In the genomic region with DNA sequence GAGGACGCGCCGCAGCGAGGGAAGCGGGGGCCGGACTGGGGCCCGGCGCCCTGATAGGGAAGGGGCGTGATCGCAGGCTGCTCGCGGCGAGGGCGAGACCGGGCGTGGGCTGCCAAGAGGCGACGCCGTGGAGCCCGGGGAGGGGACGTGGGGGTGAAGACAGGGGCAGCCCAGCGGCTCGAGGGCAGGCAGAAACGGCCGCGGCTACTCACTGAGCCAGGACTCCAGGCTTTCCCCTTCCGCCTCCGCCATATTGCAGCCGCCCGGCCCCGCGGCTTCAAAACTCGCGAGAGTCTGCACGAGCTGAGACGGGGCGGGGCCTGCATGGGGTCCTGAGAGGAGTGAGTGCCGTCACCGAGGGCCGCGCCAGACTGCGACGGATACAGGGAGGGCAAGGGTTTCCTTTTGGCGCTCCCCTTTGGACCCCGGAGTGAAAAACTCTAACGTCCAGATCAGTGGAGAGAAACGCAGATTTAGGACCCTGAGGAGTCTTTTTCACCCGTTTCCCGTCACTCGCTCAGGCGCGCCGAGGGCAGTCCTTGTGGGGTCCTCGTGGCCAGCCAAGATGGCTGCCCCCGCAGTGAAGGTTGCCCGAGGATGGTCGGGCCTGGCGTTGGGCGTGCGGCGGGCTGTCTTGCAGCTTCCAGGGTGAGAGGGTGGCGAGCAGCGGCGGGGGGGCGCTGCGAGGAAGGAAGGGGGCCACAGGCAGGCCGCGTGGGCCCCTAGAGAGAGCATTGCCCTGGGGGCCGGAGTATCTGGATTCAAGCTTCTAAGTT, we compare ENCODE assay signal across 9 cellular contexts. TPM values are rescaled to one million over a fixed set of nuclear protein-coding genes. Genes with fewer than 3 reads are reported as not detected.
A peak's percentile ranks its signal among the peaks of the same experiment; 100 is the strongest.
DNase-seq lines count a peak whose midpoint lies in the region; ATAC-seq, FAIRE-seq and TF ChIP-seq lines count a peak whose summit lies in the region.
"Had no signal": no experiment of that assay in that cellular context is flagged by ENCODE, and none has a peak within 500 bp of the region (broad histone marks: within the 10 kb centered on the region; RNA-seq: fewer than 3 reads in every experiment).

A gene with protein sequence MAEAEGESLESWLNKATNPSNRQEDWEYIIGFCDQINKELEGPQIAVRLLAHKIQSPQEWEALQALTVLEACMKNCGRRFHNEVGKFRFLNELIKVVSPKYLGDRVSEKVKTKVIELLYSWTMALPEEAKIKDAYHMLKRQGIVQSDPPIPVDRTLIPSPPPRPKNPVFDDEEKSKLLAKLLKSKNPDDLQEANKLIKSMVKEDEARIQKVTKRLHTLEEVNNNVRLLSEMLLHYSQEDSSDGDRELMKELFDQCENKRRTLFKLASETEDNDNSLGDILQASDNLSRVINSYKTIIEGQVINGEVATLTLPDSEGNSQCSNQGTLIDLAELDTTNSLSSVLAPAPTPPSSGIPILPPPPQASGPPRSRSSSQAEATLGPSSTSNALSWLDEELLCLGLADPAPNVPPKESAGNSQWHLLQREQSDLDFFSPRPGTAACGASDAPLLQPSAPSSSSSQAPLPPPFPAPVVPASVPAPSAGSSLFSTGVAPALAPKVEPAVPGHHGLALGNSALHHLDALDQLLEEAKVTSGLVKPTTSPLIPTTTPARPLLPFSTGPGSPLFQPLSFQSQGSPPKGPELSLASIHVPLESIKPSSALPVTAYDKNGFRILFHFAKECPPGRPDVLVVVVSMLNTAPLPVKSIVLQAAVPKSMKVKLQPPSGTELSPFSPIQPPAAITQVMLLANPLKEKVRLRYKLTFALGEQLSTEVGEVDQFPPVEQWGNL (minus strand): TSS at position 271 of the 776 bp plus-strand sequence. CDS start 19 bp downstream, at position 252.
TSS of gene MRPS7 (plus strand) at position 544 of the 776 bp plus-strand sequence. CDS start at position 566, 22 bp downstream.

- CTCF ChIA-PET in BJ (lab: Yijun Ruan, JAX): interaction anchor here (0.7 to 2.9 kb wide), 10 partner anchors 10 to 327 kb away, joined by 3 to 36 read pairs (median 4); partner anchors contain the start of genes MIF4GD and SLC25A19
- CTCF ChIA-PET in HepG2 (lab: Yijun Ruan, JAX; ENCODE audit: low intra/inter-chr PET ratio, low total read pairs): no interaction called here

- H2AFZ ChIP-seq in HepG2 (ENCODE audit: low read length): peak within 1 kb of the TSS; percentile 78

- peaks cover 57% of the 10 kb centered on the region for H3K79me2 ChIP-seq in HepG2 (ENCODE audit: insufficient read depth, low read length)

- 2% methylated on average over 39 of the region's 69 CpGs for WGBS in HepG2 (ENCODE audit: low lambda C conversion rate)

- H3K27me3 ChIP-seq in BJ (ENCODE audit: control insufficient read depth, insufficient read depth, low read length): no peaks in the 10 kb centered on the region
- H3K27me3 ChIP-seq in HepG2 (ENCODE audit: control insufficient read depth in 1 of 2, insufficient read depth in 2 of 2, low read length in 2 of 2): no peaks in the 10 kb centered on the region; a peak in 1 of 5 replicates

- ATAC-seq in GM19372 (IDR thresholded peaks at IDR 0.05; ENCODE audit: low read depth, unreplicated experiment) (peak; percentile 87), HG03558 (IDR thresholded peaks at IDR 0.05; ENCODE audit: extremely low read depth, unreplicated experiment) (peak; percentile 60), HepG2 (peak; percentile 95)

- FAIRE-seq in HepG2 (lab: Jason Lieb, UNC): no peak
- FAIRE-seq: endometrium had no signal

- intact Hi-C loops in HepG2 (cut with micrococcal nuclease; ENCODE audit: unreplicated experiment): no loop called here

- peak within 1 kb of the TSS; percentile 95 for H3K4me2 ChIP-seq in HepG2 (ENCODE audit: low read depth, low read length)

- H3K9ac ChIP-seq in HepG2 (ENCODE audit: insufficient read depth, low read depth, low read length): peak within 1 kb of the TSS; percentile 98

- H4K20me1 ChIP-seq in HepG2 (ENCODE audit: insufficient read depth, low read length): no peaks in the 10 kb centered on the region

- in situ Hi-C loops in HepG2 (cut with HindIII; ENCODE audit: extremely low pct_ligation_motif_present, low pct_unique_long_range_greater_than_20kb): no loop called here

- DNase-seq in BJ (ENCODE audit: low read depth) (peak; percentile 61), NCI-H748 (lab: John Stamatoyannopoulos, UW; ENCODE audit: unreplicated experiment) (peak; percentile 89), dedifferentiated amniotic fluid mesenchymal stem cell (ENCODE audit: extremely low spot score) (peak; percentile 93), HepG2 (ENCODE audit: low spot score) (peak; percentile 92)
- DNase-seq in activated CD4-positive, alpha-beta T cell treated with anti-CD3 and anti-CD28 coated beads, Interleukin-2, amount 50 U/mL, for 1 hour: peak; percentile 95
- peak; percentile 96 for DNase-seq in stimulated activated CD4-positive, alpha-beta T cell treated with anti-CD3 and anti-CD28 coated beads, Interleukin-4, amount 100 ng/mL, for 1 hour

- H3K27ac ChIP-seq in HepG2 (ENCODE audit: extremely low read length, insufficient read depth, low read length): peak within 1 kb of the TSS; percentile 97

- TF ChIP-seq POLR2A in HepG2 (IDR thresholded peaks at IDR 0.05; ENCODE audit: insufficient read depth in 1 of 2, low read depth in 2 of 2, low read length in 2 of 2): peak; percentile 79 to 97

- H3K4me1 ChIP-seq in HepG2 (ENCODE audit: insufficient read depth, low read length): peaks cover 44% of the 10 kb centered on the region

- no TSS peak for BruUV-seq in HepG2 (replicated peaks; lab: Mats Ljungman, UMichigan)

- H3K36me3 ChIP-seq in BJ (ENCODE audit: control insufficient read depth, insufficient read depth, low read length): peaks cover 9% of the 10 kb centered on the region
- peaks cover 11 to 23% of the 10 kb centered on the region in 2 experiments for H3K36me3 ChIP-seq in HepG2 (replicated peaks in 1 of 2; ENCODE audit: control insufficient read depth in 1 of 2, insufficient read depth in 2 of 2, low read length in 2 of 2)

- H3K4me3 ChIP-seq in BJ (ENCODE audit: low read depth, low read length) (peak within 1 kb of the TSS; percentile 84), HepG2 (replicated peaks in 1 of 3; ENCODE audit: insufficient read depth in 1 of 3, low read depth in 2 of 3, low read length in 3 of 3) (peak within 1 kb of the TSS; percentile 72 to 89 (median 77))

- H3K9me3 ChIP-seq in HepG2 (ENCODE audit: low read length): no peaks in the 10 kb centered on the region

- no peak; the same call in 1 of the 2 replicates for TF ChIP-seq RAD21 in HepG2 (CRISPR knock-in tag; IDR thresholded peaks at IDR 0.05)

- no peak for TF ChIP-seq CTCF in BJ (IDR thresholded peaks at IDR 0.05; ENCODE audit: insufficient read depth, low read depth, low read length)
- TF ChIP-seq CTCF in HepG2 (CRISPR knock-in tag; IDR thresholded peaks at IDR 0.05): 0 out of 2 replicates have a peak, but pooled peaks have one; percentile 2

- TF ChIP-seq EP300 in HepG2 (IDR thresholded peaks at IDR 0.05; ENCODE audit: low read depth in 2 of 2, low read length in 2 of 2) (0 out of 4 replicates have a peak, but pooled peaks of 1 of the 2 experiments have one; percentile 54), HepG2 (CRISPR knock-in tag; IDR thresholded peaks at IDR 0.05; ENCODE audit: borderline replicate concordance) (no peak)

- POLR2A ChIA-PET in BJ (lab: Charles Lee) (interaction anchor here (0.6 kb wide), 1 partner anchor 10 kb away, joined by 3 read pairs; the partner anchor contains the start of gene MIF4GD), HepG2 (lab: Yijun Ruan, JAX) (interaction anchor here (0.6 to 3.7 kb wide), 29 partner anchors 9 to 388 kb away, joined by 3 to 93 read pairs (median 4); partner anchors contain the start of genes ARMC7, GRB2, HID1 and MIF4GD)

RNA-seq across cellular contexts. Expression of the first gene that starts in this region (rescaled TPM):
- polyA plus RNA-seq in BJ (2011; rRNA removed) (18.7 and 27.6 TPM in 2 replicates), HepG2 (2011; rRNA removed) (43.7 and 50.1 TPM in 2 replicates)
- 21.3 and 23.9 TPM in 2 replicates for polyA minus RNA-seq in BJ (2011; rRNA and poly(A)+ RNA removed)
- total RNA-seq in HepG2 (2016; rRNA removed; fragmentation: Illumina TruSeq; extraction: Trizol): 20.9 and 28.4 TPM in 2 replicates
- total RNA-seq in HepG2 (2016; cell fraction: cytosol; rRNA removed; fragmentation: Illumina TruSeq; extraction: Trizol; ENCODE audit: low read depth): 27.6 and 36.0 TPM in 2 replicates
- total RNA-seq in HepG2 (2016; cell fraction: insoluble cytoplasmic fraction; rRNA removed; fragmentation: Illumina TruSeq; extraction: Trizol): 19.3 and 27.1 TPM in 2 replicates
- total RNA-seq in HepG2 (2016; cell fraction: membrane; rRNA removed; fragmentation: Illumina TruSeq; extraction: Trizol): 16.9 and 18.9 TPM in 2 replicates
- total RNA-seq in HepG2 (2016; cell fraction: nucleus; rRNA removed; fragmentation: Illumina TruSeq; extraction: Trizol): 36.9 and 38.2 TPM in 2 replicates
- 13.5 and 14.0 TPM in 2 replicates for polyA plus RNA-seq in HepG2 (2011; cell fraction: cytosol; rRNA removed)
- polyA plus RNA-seq in HepG2 (2011; cell fraction: nucleus; rRNA removed): 250 and 284 TPM in 2 replicates
- 35.6 and 46.6 TPM in 2 replicates for polyA plus RNA-seq in HepG2 (2012)
- 2.6 and 2.9 TPM in 2 replicates for polyA plus RNA-seq in HepG2 (2016; cell fraction: cytosol; fragmentation: Illumina TruSeq; extraction: Trizol; ENCODE audit: low read depth)
- 14.5 and 18.7 TPM in 2 replicates for polyA plus RNA-seq in HepG2 (2016; cell fraction: insoluble cytoplasmic fraction; fragmentation: Illumina TruSeq; extraction: Trizol; ENCODE audit: low read depth)
- polyA plus RNA-seq in HepG2 (2016; cell fraction: membrane; fragmentation: Illumina TruSeq; extraction: Trizol; ENCODE audit: low read depth): 7.5 and 8.4 TPM in 2 replicates
- 131 and 138 TPM in 2 replicates for polyA plus RNA-seq in HepG2 (2016; cell fraction: nucleus; fragmentation: Illumina TruSeq; extraction: Trizol; ENCODE audit: insufficient read depth, low read depth)
- 45.8 and 47.5 TPM in 2 replicates for polyA minus RNA-seq in HepG2 (2011; rRNA and poly(A)+ RNA removed; ENCODE audit: low replicate concordance)
- 11.4 and 16.5 TPM in 2 replicates for polyA minus RNA-seq in HepG2 (2011; cell fraction: cytosol; rRNA and poly(A)+ RNA removed)
- 60.0 and 81.4 TPM in 2 replicates for polyA minus RNA-seq in HepG2 (2011; cell fraction: nucleus; rRNA and poly(A)+ RNA removed)

RNA-seq across cellular contexts. Expression of gene MRPS7, which starts in this region (rescaled TPM):
- 66.3 and 69.1 TPM in 2 replicates for polyA plus RNA-seq in BJ (2011; rRNA removed)
- polyA minus RNA-seq in BJ (2011; rRNA and poly(A)+ RNA removed): 19.5 and 35.0 TPM in 2 replicates
- total RNA-seq in HepG2 (2016; rRNA removed; fragmentation: Illumina TruSeq; extraction: Trizol): 162 and 184 TPM in 2 replicates
- total RNA-seq in HepG2 (2016; cell fraction: cytosol; rRNA removed; fragmentation: Illumina TruSeq; extraction: Trizol; ENCODE audit: low read depth): 134 and 137 TPM in 2 replicates
- total RNA-seq in HepG2 (2016; cell fraction: insoluble cytoplasmic fraction; rRNA removed; fragmentation: Illumina TruSeq; extraction: Trizol): 167 and 201 TPM in 2 replicates
- total RNA-seq in HepG2 (2016; cell fraction: membrane; rRNA removed; fragmentation: Illumina TruSeq; extraction: Trizol): 80.5 and 88.4 TPM in 2 replicates
- 68.8 and 73.8 TPM in 2 replicates for total RNA-seq in HepG2 (2016; cell fraction: nucleus; rRNA removed; fragmentation: Illumina TruSeq; extraction: Trizol)
- 94.2 and 97.0 TPM in 2 replicates for polyA plus RNA-seq in HepG2 (2011; rRNA removed)
- polyA plus RNA-seq in HepG2 (2011; cell fraction: cytosol; rRNA removed): 87.2 and 95.5 TPM in 2 replicates
- 63.3 and 73.0 TPM in 2 replicates for polyA plus RNA-seq in HepG2 (2011; cell fraction: nucleus; rRNA removed)
- 72.9 and 76.0 TPM in 2 replicates for polyA plus RNA-seq in HepG2 (2012)
- polyA plus RNA-seq in HepG2 (2016; cell fraction: cytosol; fragmentation: Illumina TruSeq; extraction: Trizol; ENCODE audit: low read depth): 45.6 and 49.3 TPM in 2 replicates
- 166 and 186 TPM in 2 replicates for polyA plus RNA-seq in HepG2 (2016; cell fraction: insoluble cytoplasmic fraction; fragmentation: Illumina TruSeq; extraction: Trizol; ENCODE audit: low read depth)
- polyA plus RNA-seq in HepG2 (2016; cell fraction: membrane; fragmentation: Illumina TruSeq; extraction: Trizol; ENCODE audit: low read depth): 55.3 and 55.7 TPM in 2 replicates
- 89.9 and 111 TPM in 2 replicates for polyA plus RNA-seq in HepG2 (2016; cell fraction: nucleus; fragmentation: Illumina TruSeq; extraction: Trizol; ENCODE audit: insufficient read depth, low read depth)
- 59.7 and 76.4 TPM in 2 replicates for polyA minus RNA-seq in HepG2 (2011; rRNA and poly(A)+ RNA removed; ENCODE audit: low replicate concordance)
- polyA minus RNA-seq in HepG2 (2011; cell fraction: cytosol; rRNA and poly(A)+ RNA removed): 39.8 and 44.1 TPM in 2 replicates
- polyA minus RNA-seq in HepG2 (2011; cell fraction: nucleus; rRNA and poly(A)+ RNA removed): 72.5 and 79.3 TPM in 2 replicates

Comparison
In these comparisons a context has a peak if more than half of its experiments do, and no peak if none do; other contexts are left out.
1. Peak in every context shown above with its lines: DNase-seq, ATAC-seq, H3K4me3 ChIP-seq and H3K27ac ChIP-seq.